In genomic region chr2:129876576-129876975, GRCh38 we compare ENCODE assay signal across 9 cellular contexts.
A peak's percentile ranks its signal among the peaks of the same experiment; 100 is the strongest.
DNase-seq lines count a peak whose midpoint lies in the region; ATAC-seq, FAIRE-seq and TF ChIP-seq lines count a peak whose summit lies in the region.
"Had no signal": no experiment of that assay in that cellular context is flagged by ENCODE, and none has a peak within 500 bp of the region (broad histone marks: within the 10 kb centered on the region; RNA-seq: fewer than 3 reads in every experiment).

No MANE protein-coding gene starts in this region.

- peaks cover 0 to 6% of the 10 kb centered on the region in 2 experiments; a peak in 3 of 5 replicates for H3K4me1 ChIP-seq in K562 (replicated peaks in 1 of 2; ENCODE audit: control insufficient read depth in 2 of 2, insufficient read depth in 2 of 2, low read length in 2 of 2)

- no peak for TF ChIP-seq CTCF in K562 (IDR thresholded peaks at IDR 0.05 in 2 of 3, conservative IDR thresholded peaks at IDR 0.05 in 1 of 3; ENCODE audit: insufficient read depth in 2 of 3, low read depth in 1 of 3, low read length in 3 of 3)

- no peak overlapping the region for H3K27ac ChIP-seq in K562 (ENCODE audit: extremely low read depth, low read depth, low read length)

- no peak for TF ChIP-seq POLR2A in K562 (conservative IDR thresholded peaks at IDR 0.05)

- H3K4me3 ChIP-seq in K562 = no peak overlapping the region

- FAIRE-seq in K562 (lab: Jason Lieb, UNC) = no peak

- no peak for TF ChIP-seq RAD21 in K562 (CRISPR knock-in tag; conservative IDR thresholded peaks at IDR 0.05 in 1 of 2, IDR thresholded peaks at IDR 0.05 in 1 of 2)

- H3K4me3 Mint-ChIP-seq in activated naive CD4-positive, alpha-beta T cell treated with anti-CD3 and anti-CD28 coated beads, Interleukin-2, amount 50 U/mL, for 24 hours = peak overlapping the region; percentile 93

- BruUV-seq in K562 (replicated peaks; lab: Mats Ljungman, UMichigan) = no TSS peak

- no peak for DNase-seq in activated naive CD4-positive, alpha-beta T cell treated with anti-CD3 and anti-CD28 coated beads, Interleukin-2, amount 50 U/mL, for 16 hours
- DNase-seq in K562 (ENCODE audit: extremely low read depth in 1 of 4, low spot score in 3 of 4) = no peak
- peak; percentile 28 for DNase-seq in mesenteric fat pad (ENCODE audit: low spot score)
- DNase-seq in ureter (ENCODE audit: low spot score) = peak; percentile 35
- DNase-seq in SHP77 (lab: John Stamatoyannopoulos, UW) = no peak
- DNase-seq in KG1 (lab: John Stamatoyannopoulos, UW) = no peak
- no peak for DNase-seq in A172 (ENCODE audit: low spot score)
- DNase-seq: IMR-90 had no signal

- H4K20me1 ChIP-seq in K562 (replicated peaks; ENCODE audit: control insufficient read depth, insufficient read depth, low read length) = no peaks in the 10 kb centered on the region

- no peak overlapping the region for H3K9ac ChIP-seq in K562 (ENCODE audit: insufficient read depth in 1 of 2, low read depth in 2 of 2, low read length in 2 of 2)

- H3K36me3 Mint-ChIP-seq in activated naive CD4-positive, alpha-beta T cell treated with anti-CD3 and anti-CD28 coated beads, Interleukin-2, amount 50 U/mL, for 24 hours = no peaks in the 10 kb centered on the region

- CTCF ChIA-PET in K562 (lab: Yijun Ruan, JAX; ENCODE audit: low intra/inter-chr PET ratio) = no interaction called here

- no peaks in the 10 kb centered on the region for H3K36me3 ChIP-seq in K562 (ENCODE audit: control insufficient read depth, insufficient read depth, low read length)

- no peaks in the 10 kb centered on the region for H3K9me1 ChIP-seq in K562 (ENCODE audit: control insufficient read depth, insufficient read depth, low read length)

- 9% methylated on average over 6 of the region's 6 CpGs for WGBS in K562 (ENCODE audit: insufficient coverage, low coverage, missing lambda C conversion rate)

- POLR2A ChIA-PET in K562 (lab: Yijun Ruan, JAX) = no interaction called here

- H3K4me1 Mint-ChIP-seq in activated naive CD4-positive, alpha-beta T cell treated with anti-CD3 and anti-CD28 coated beads, Interleukin-2, amount 50 U/mL, for 24 hours = peaks cover 20% of the 10 kb centered on the region

- no peaks in the 10 kb centered on the region for H3K79me2 ChIP-seq in K562 (ENCODE audit: control insufficient read depth, insufficient read depth, low read length)

- no peaks in the 10 kb centered on the region for H3K9me3 ChIP-seq in K562 (replicated peaks; ENCODE audit: control insufficient read depth, insufficient read depth, low read depth, low read length)

- ATAC-seq in K562 = no peak

- H2AFZ ChIP-seq in K562 (ENCODE audit: low read depth, low read length) = peak overlapping the region; percentile 89; the same call in 1 of the 2 replicates

- H3K9me3 Mint-ChIP-seq in activated naive CD4-positive, alpha-beta T cell treated with anti-CD3 and anti-CD28 coated beads, Interleukin-2, amount 50 U/mL, for 24 hours = no peaks in the 10 kb centered on the region

- intact Hi-C loops in K562 (cut with micrococcal nuclease) = no loop called here

- H3K27ac Mint-ChIP-seq in activated naive CD4-positive, alpha-beta T cell treated with anti-CD3 and anti-CD28 coated beads, Interleukin-2, amount 50 U/mL, for 24 hours = peak overlapping the region; percentile 56

- no peaks in the 10 kb centered on the region for H3K27me3 Mint-ChIP-seq in activated naive CD4-positive, alpha-beta T cell treated with anti-CD3 and anti-CD28 coated beads, Interleukin-2, amount 50 U/mL, for 24 hours

- peak overlapping the region; percentile 83; the same call in 1 of the 2 replicates for H3K4me2 ChIP-seq in K562 (ENCODE audit: insufficient read depth, low read length)

- in situ Hi-C loops in K562 (cut with MboI) = no loop called here

- peaks cover 0 to 10% of the 10 kb centered on the region in 2 experiments; a peak in 2 of 5 replicates for H3K27me3 ChIP-seq in K562 (ENCODE audit: control insufficient read depth in 2 of 2, insufficient read depth in 2 of 2, low read length in 2 of 2)

- no peak for TF ChIP-seq EP300 in K562 (IDR thresholded peaks at IDR 0.05; ENCODE audit: low read length)

TF ChIP-seq in K562, 482 proteins besides CTCF, POLR2A, EP300 and RAD21:
- TF ChIP-seq HOXB6 (CRISPR knock-in tag; IDR thresholded peaks at IDR 0.05; ENCODE audit: borderline replicate concordance) = no peak
- no peak for TF ChIP-seq ZBTB17 (CRISPR knock-in tag; IDR thresholded peaks at IDR 0.05)
- no peak for TF ChIP-seq ZNF655 (CRISPR knock-in tag; IDR thresholded peaks at IDR 0.05)
- TF ChIP-seq STAG1 (CRISPR knock-in tag; IDR thresholded peaks at IDR 0.05; ENCODE audit: borderline replicate concordance) = no peak
- no peak for TF ChIP-seq SRSF9 (IDR thresholded peaks at IDR 0.05; ENCODE audit: borderline replicate concordance, low read depth, low read length)

Comparison
In these comparisons a context has a peak if more than half of its experiments do, and no peak if none do; other contexts are left out.
1. DNase-seq: peak in mesenteric fat pad (single experiment) and ureter (single experiment); none in activated naive CD4-positive, alpha-beta T cell treated with anti-CD3 and anti-CD28 coated beads, Interleukin-2, amount 50 U/mL, for 16 hours (single experiment), K562 (0 of 4), SHP77 (0 of 2), KG1 (single experiment) and A172 (single experiment).